ENCODE assay signal across 13 cellular contexts in the genomic region with DNA sequence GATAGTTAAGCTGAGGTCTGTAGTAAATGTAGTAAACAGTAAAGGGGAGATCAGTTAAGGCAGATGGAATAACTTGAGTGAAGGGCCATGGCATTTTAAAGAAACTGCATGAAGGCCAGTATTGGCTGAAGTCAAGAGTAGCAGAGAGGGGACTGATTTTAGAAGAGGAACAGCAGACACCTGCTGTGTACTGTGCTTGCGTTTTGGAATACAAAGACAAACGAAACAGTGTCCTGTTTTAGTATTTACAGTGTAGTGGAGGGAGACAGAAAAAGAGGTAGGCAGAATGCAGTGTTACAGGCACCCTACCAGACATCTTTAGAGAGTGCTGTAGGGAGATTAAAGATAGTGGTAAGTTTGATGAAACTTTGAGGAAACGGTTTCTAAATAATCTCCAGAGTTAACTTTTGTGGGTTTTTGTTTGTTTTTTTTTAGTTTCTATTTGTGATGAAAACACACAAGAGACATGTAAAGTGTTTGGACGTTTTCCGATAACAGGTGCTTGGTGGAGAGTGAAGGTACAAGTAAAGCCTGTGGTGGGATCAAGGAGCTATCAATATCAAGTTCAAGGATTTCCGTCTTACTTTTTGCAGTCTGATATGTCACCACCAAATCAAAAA. TPM values are rescaled to one million over a fixed set of nuclear protein-coding genes. Genes with fewer than 3 reads are reported as not detected.
DNase-seq lines count a peak whose midpoint lies in the region; ATAC-seq and TF ChIP-seq lines count a peak whose summit lies in the region.
"Had no signal": no experiment of that assay in that cellular context is flagged by ENCODE, and none has a peak within 500 bp of the region (broad histone marks: within the 10 kb centered on the region; RNA-seq: fewer than 3 reads in every experiment).

No MANE protein-coding gene starts in this region.

- 34% methylated on average over 6 of the region's 6 CpGs for WGBS in thymus

- intact Hi-C loops in activated naive CD4-positive, alpha-beta T cell treated with anti-CD3 and anti-CD28 coated beads for 36 hours (cut with micrococcal nuclease): loop anchor here (2.0 to 10.0 kb wide), 5 partner anchors 14 to 1900 kb away; partner anchors contain the start of genes IFNG-AS1 and XPOT
- intact Hi-C loops in PC-9 (cut with micrococcal nuclease; ENCODE audit: unreplicated experiment): loop anchor here (10.0 kb wide), 1 partner anchor 430 kb away; no protein-coding TSS in a partner anchor

- H3K4me3 ChIP-seq in PC-9 (no peak overlapping the region), thymus (ENCODE audit: low read length) (peak overlapping the region; percentile 18)
- H3K4me3 ChIP-seq: left ventricle myocardium inferior had no signal

- CTCF ChIA-PET in activated naive CD4-positive, alpha-beta T cell treated with anti-CD3 and anti-CD28 coated beads for 36 hours (lab: Charles Lee): interaction anchor here (0.7 to 1.5 kb wide), 4 partner anchors 34 to 144 kb away, joined by 3 to 5 read pairs (median 3); no protein-coding TSS in a partner anchor
- CTCF ChIA-PET in PC-9 (lab: Charles Lee): interaction anchor here (0.5 to 0.6 kb wide), 2 partner anchors 198 to 982 kb away, joined by 4 to 5 read pairs; no protein-coding TSS in a partner anchor

- peaks cover 12% of the 10 kb centered on the region; the same call in 1 of the 2 replicates for H3K79me2 ChIP-seq in PC-9 (ENCODE audit: low read depth)

- H3K36me3 ChIP-seq in PC-9 (ENCODE audit: low read depth) (no peaks in the 10 kb centered on the region), thymus (ENCODE audit: control insufficient read depth, insufficient read depth) (no peaks in the 10 kb centered on the region)

- peak; percentile 6 for ATAC-seq in effector memory CD8-positive, alpha-beta T cell (replicated peaks)
- ATAC-seq in HG02885 (IDR thresholded peaks at IDR 0.05; ENCODE audit: poor library complexity, unreplicated experiment): no peak

- H3K9me3 Mint-ChIP-seq in activated naive CD4-positive, alpha-beta T cell treated with anti-CD3 and anti-CD28 coated beads for 36 hours: no peaks in the 10 kb centered on the region
- no peaks in the 10 kb centered on the region for H3K9me3 Mint-ChIP-seq in effector memory CD8-positive, alpha-beta T cell

- H3F3A ChIP-seq in PC-9 (ENCODE audit: insufficient read depth, low read depth): no peaks in the 10 kb centered on the region; the same call in 1 of the 2 replicates

- H3K27me3 ChIP-seq in PC-9 (ENCODE audit: insufficient read depth, low read depth) (no peaks in the 10 kb centered on the region), thymus (ENCODE audit: control insufficient read depth, insufficient read depth) (peaks cover 5% of the 10 kb centered on the region)
- H3K27me3 ChIP-seq: dorsolateral prefrontal cortex had no signal

- no peaks in the 10 kb centered on the region for H4K20me1 ChIP-seq in PC-9 (ENCODE audit: insufficient read depth)

- H3K27ac Mint-ChIP-seq in activated naive CD4-positive, alpha-beta T cell treated with anti-CD3 and anti-CD28 coated beads for 36 hours: peak overlapping the region; percentile 100
- H3K27ac Mint-ChIP-seq in effector memory CD8-positive, alpha-beta T cell: peak overlapping the region; percentile 90 to 98

- H3K4me1 Mint-ChIP-seq in activated naive CD4-positive, alpha-beta T cell treated with anti-CD3 and anti-CD28 coated beads for 36 hours (ENCODE audit: low read depth): peaks cover 45% of the 10 kb centered on the region
- peaks cover 42 to 47% of the 10 kb centered on the region in 2 donors for H3K4me1 Mint-ChIP-seq in effector memory CD8-positive, alpha-beta T cell (ENCODE audit: low read depth in 2 of 2)

- H3K4me1 ChIP-seq in PC-9 (replicated peaks; ENCODE audit: insufficient read depth) (peaks cover 9% of the 10 kb centered on the region; the same call in 1 of the 2 replicates), thymus (ENCODE audit: control insufficient read depth, insufficient read depth, low read length) (peaks cover 8% of the 10 kb centered on the region)

- POLR2A ChIA-PET in PC-9 (lab: Charles Lee; ENCODE audit: unreplicated experiment): interaction anchor here (0.7 kb wide), 1 partner anchor 89 kb away, joined by 3 read pairs; no protein-coding TSS in a partner anchor

- H2AFZ ChIP-seq in PC-9: no peak overlapping the region

- TF ChIP-seq CTCF in PC-9 (conservative IDR thresholded peaks at IDR 0.05): no peak

- BruUV-seq in PC-9 (replicated peaks; lab: Mats Ljungman, UMichigan): no TSS peak

- H3K9me2 ChIP-seq in PC-9 (ENCODE audit: insufficient read depth): no peaks in the 10 kb centered on the region

- H3K4me3 Mint-ChIP-seq in activated naive CD4-positive, alpha-beta T cell treated with anti-CD3 and anti-CD28 coated beads for 36 hours: peak overlapping the region; percentile 100
- H3K4me3 Mint-ChIP-seq in effector memory CD8-positive, alpha-beta T cell: peak overlapping the region; percentile 93 to 99

- H3K36me3 Mint-ChIP-seq in activated naive CD4-positive, alpha-beta T cell treated with anti-CD3 and anti-CD28 coated beads for 36 hours (ENCODE audit: low read depth): peaks cover 40% of the 10 kb centered on the region
- peaks cover 57% of the 10 kb centered on the region for H3K36me3 Mint-ChIP-seq in effector memory CD8-positive, alpha-beta T cell (ENCODE audit: insufficient read depth)

- H3K27me3 Mint-ChIP-seq in activated naive CD4-positive, alpha-beta T cell treated with anti-CD3 and anti-CD28 coated beads for 36 hours (ENCODE audit: low read depth): no peaks in the 10 kb centered on the region
- H3K27me3 Mint-ChIP-seq in effector memory CD8-positive, alpha-beta T cell: no peaks in the 10 kb centered on the region

- H3K27ac ChIP-seq in PC-9: no peak overlapping the region
- H3K27ac ChIP-seq in thymus (ENCODE audit: low read depth): peak overlapping the region; percentile 52
- H3K27ac ChIP-seq: left ventricle myocardium inferior had no signal

- DNase-seq in activated naive CD4-positive, alpha-beta T cell treated with anti-CD3 and anti-CD28 coated beads for 36 hours: no peak
- no peak for DNase-seq in activated naive CD4-positive, alpha-beta T cell treated with anti-CD3 and anti-CD28 coated beads, Interleukin-2, amount 50 U/mL, for 16 hours
- no peak for DNase-seq in PC-9
- no peak for DNase-seq in effector memory CD8-positive, alpha-beta T cell
- no peak for DNase-seq in stimulated activated CD4-positive, alpha-beta T cell treated with anti-CD3 and anti-CD28 coated beads, Interleukin-4, amount 100 ng/mL, for 24 hours
- DNase-seq in NCI-H1105 (lab: John Stamatoyannopoulos, UW): no peak
- DNase-seq: activated CD4-positive, CD25-positive, alpha-beta regulatory T cell; amniotic stem cell; dorsolateral prefrontal cortex; left ventricle myocardium inferior; stimulated activated CD4-positive, alpha-beta T cell treated with anti-CD3 and anti-CD28 coated beads, Interleukin-4, amount 100 ng/mL, for 4 hours had no signal

- H3K4me2 ChIP-seq in PC-9: peak overlapping the region; percentile 81; the same call in 1 of the 2 replicates

- H3K9me3 ChIP-seq in PC-9 (ENCODE audit: insufficient read depth, low read depth): no peaks in the 10 kb centered on the region
- H3K9me3 ChIP-seq in thymus (ENCODE audit: control insufficient read depth): no peaks in the 10 kb centered on the region
- H3K9me3 ChIP-seq: left ventricle myocardium inferior had no signal

RNA-seq across cellular contexts. Expression of gene HELB, which starts 2.1 kb away (rescaled TPM):
- 10 to 100 TPM; 23.0 to 23.7 TPM for total RNA-seq in activated naive CD4-positive, alpha-beta T cell treated with anti-CD3 and anti-CD28 coated beads for 36 hours
- 8.2 and 10.0 TPM in 2 replicates for total RNA-seq in PC-9 (2021)
- polyA plus RNA-seq in thymus: 3.2 TPM
